In genomic region chr18:76274470-76275289, GRCh38 we compare ENCODE assay signal across 10 cellular contexts.
DNase-seq lines count a peak whose midpoint lies in the region; ATAC-seq and TF ChIP-seq lines count a peak whose summit lies in the region.
"Had no signal": no experiment of that assay in that cellular context is flagged by ENCODE, and none has a peak within 500 bp of the region (broad histone marks: within the 10 kb centered on the region; RNA-seq: fewer than 3 reads in every experiment).

No MANE protein-coding gene starts in this region.

- no peaks in the 10 kb centered on the region for H3K4me1 Mint-ChIP-seq in stimulated activated naive B cell treated with anti-CD40 and anti-IgM and Interleukin-4, amounts not matched to agents 10 μg/mL and 1 μg/mL and 100 μg/mL, for 72 hours
- no peaks in the 10 kb centered on the region for H3K4me1 Mint-ChIP-seq in naive thymus-derived CD4-positive, alpha-beta T cell
- H3K4me1 Mint-ChIP-seq: activated CD4-positive, alpha-beta T cell treated with anti-CD3 and anti-CD28 coated beads, Interleukin-2, amount 10 ng/mL, durations not matched to agents 7 days and 5 days had no signal

- peak; percentile 50 for ATAC-seq in stimulated activated naive B cell treated with anti-CD40 and anti-IgM and Interleukin-4, amounts not matched to agents 10 μg/mL and 1 μg/mL and 100 μg/mL, for 72 hours (replicated peaks)
- no peak for ATAC-seq in GM18870 (IDR thresholded peaks at IDR 0.05; ENCODE audit: unreplicated experiment)
- no peak for ATAC-seq in naive thymus-derived CD4-positive, alpha-beta T cell

- H3K36me3 ChIP-seq in naive thymus-derived CD4-positive, alpha-beta T cell (ENCODE audit: control insufficient read depth in 2 of 3, insufficient read depth in 3 of 3, low read length in 3 of 3), result no peaks in the 10 kb centered on the region

- H3K4me1 ChIP-seq in naive thymus-derived CD4-positive, alpha-beta T cell (ENCODE audit: control insufficient read depth in 2 of 2, insufficient read depth in 2 of 2, low read length in 2 of 2), result no peaks in the 10 kb centered on the region

- POLR2A ChIA-PET in naive thymus-derived CD4-positive, alpha-beta T cell (lab: Charles Lee), result no interaction called here

- H3K27ac Mint-ChIP-seq in stimulated activated naive B cell treated with anti-CD40 and anti-IgM and Interleukin-4, amounts not matched to agents 10 μg/mL and 1 μg/mL and 100 μg/mL, for 72 hours, result no peak overlapping the region
- H3K27ac Mint-ChIP-seq in naive thymus-derived CD4-positive, alpha-beta T cell, result no peak overlapping the region
- H3K27ac Mint-ChIP-seq: activated CD4-positive, alpha-beta T cell treated with anti-CD3 and anti-CD28 coated beads, Interleukin-2, amount 10 ng/mL, durations not matched to agents 7 days and 5 days; CD4-positive, CD25-positive, alpha-beta regulatory T cell had no signal

- H3K9me3 ChIP-seq in naive thymus-derived CD4-positive, alpha-beta T cell (ENCODE audit: control insufficient read depth in 2 of 3, low read length in 3 of 3), result no peaks in the 10 kb centered on the region

- peaks cover 0 to 1% of the 10 kb centered on the region in 2 donors for H3K9me3 Mint-ChIP-seq in stimulated activated naive B cell treated with anti-CD40 and anti-IgM and Interleukin-4, amounts not matched to agents 10 μg/mL and 1 μg/mL and 100 μg/mL, for 72 hours
- no peaks in the 10 kb centered on the region for H3K9me3 Mint-ChIP-seq in naive thymus-derived CD4-positive, alpha-beta T cell
- H3K9me3 Mint-ChIP-seq: activated CD4-positive, alpha-beta T cell treated with anti-CD3 and anti-CD28 coated beads, Interleukin-2, amount 10 ng/mL, durations not matched to agents 7 days and 5 days had no signal

- H3K36me3 Mint-ChIP-seq in stimulated activated naive B cell treated with anti-CD40 and anti-IgM and Interleukin-4, amounts not matched to agents 10 μg/mL and 1 μg/mL and 100 μg/mL, for 72 hours, result no peaks in the 10 kb centered on the region
- no peaks in the 10 kb centered on the region for H3K36me3 Mint-ChIP-seq in naive thymus-derived CD4-positive, alpha-beta T cell
- H3K36me3 Mint-ChIP-seq: CD4-positive, CD25-positive, alpha-beta regulatory T cell had no signal

- H3K4me3 Mint-ChIP-seq in stimulated activated naive B cell treated with anti-CD40 and anti-IgM and Interleukin-4, amounts not matched to agents 10 μg/mL and 1 μg/mL and 100 μg/mL, for 72 hours, result no peak overlapping the region
- H3K4me3 Mint-ChIP-seq in naive thymus-derived CD4-positive, alpha-beta T cell, result no peak overlapping the region
- H3K4me3 Mint-ChIP-seq: activated CD4-positive, alpha-beta T cell treated with anti-CD3 and anti-CD28 coated beads, Interleukin-2, amount 10 ng/mL, durations not matched to agents 7 days and 5 days; CD4-positive, CD25-positive, alpha-beta regulatory T cell had no signal

- intact Hi-C loops in naive thymus-derived CD4-positive, alpha-beta T cell (cut with micrococcal nuclease), result no loop called here

- CTCF ChIA-PET in naive thymus-derived CD4-positive, alpha-beta T cell (lab: Charles Lee), result no interaction called here

- peak; percentile 19 for TF ChIP-seq CTCF in epithelial cell of proximal tubule (conservative IDR thresholded peaks at IDR 0.05; ENCODE audit: low read depth, low read length)

- DNase-seq in SHP77 (lab: John Stamatoyannopoulos, UW) (peak; percentile 25 to 52), SHP77 treated with DMSO at 0.1 percent for 48 hours (lab: John Stamatoyannopoulos, UW) (no peak), NCI-H1930 (lab: John Stamatoyannopoulos, UW) (peak; percentile 31 to 42), epithelial cell of proximal tubule (ENCODE audit: low read depth) (no peak), SW 1271 (lab: John Stamatoyannopoulos, UW) (no peak)
- DNase-seq in stimulated activated naive B cell treated with anti-CD40 and anti-IgM and Interleukin-4, amounts not matched to agents 10 μg/mL and 1 μg/mL and 100 μg/mL, for 72 hours, result no peak
- DNase-seq in naive thymus-derived CD4-positive, alpha-beta T cell, result no peak
- DNase-seq: activated CD4-positive, alpha-beta T cell treated with anti-CD3 and anti-CD28 coated beads, Interleukin-2, amount 10 ng/mL, durations not matched to agents 7 days and 5 days; CD4-positive, CD25-positive, alpha-beta regulatory T cell had no signal

- no peaks in the 10 kb centered on the region for H3K27me3 ChIP-seq in naive thymus-derived CD4-positive, alpha-beta T cell (ENCODE audit: control insufficient read depth in 2 of 2, insufficient read depth in 2 of 2, low read length in 2 of 2)

- H3K27me3 Mint-ChIP-seq in stimulated activated naive B cell treated with anti-CD40 and anti-IgM and Interleukin-4, amounts not matched to agents 10 μg/mL and 1 μg/mL and 100 μg/mL, for 72 hours, result peaks cover 2 to 5% of the 10 kb centered on the region in 2 donors
- peaks cover 0 to 7% (median 0%) of the 10 kb centered on the region in 5 donors for H3K27me3 Mint-ChIP-seq in naive thymus-derived CD4-positive, alpha-beta T cell
- H3K27me3 Mint-ChIP-seq: CD4-positive, CD25-positive, alpha-beta regulatory T cell had no signal

- no peak overlapping the region for H3K27ac ChIP-seq in naive thymus-derived CD4-positive, alpha-beta T cell (ENCODE audit: low read depth, low read length)

- no peak overlapping the region for H3K4me3 ChIP-seq in epithelial cell of proximal tubule (ENCODE audit: low read depth, low read length)
- H3K4me3 ChIP-seq in naive thymus-derived CD4-positive, alpha-beta T cell (ENCODE audit: low read length), result no peak overlapping the region

Comparison
In these comparisons a context has a peak if more than half of its experiments do, and no peak if none do; other contexts are left out.
1. DNase-seq: peak in SHP77 (2 of 2) and NCI-H1930 (2 of 2); none in SHP77 treated with DMSO at 0.1 percent for 48 hours (single experiment), epithelial cell of proximal tubule (single experiment), stimulated activated naive B cell treated with anti-CD40 and anti-IgM and Interleukin-4, amounts not matched to agents 10 μg/mL and 1 μg/mL and 100 μg/mL, for 72 hours (single experiment), SW 1271 (0 of 2) and naive thymus-derived CD4-positive, alpha-beta T cell (0 of 9).
2. ATAC-seq: peak in stimulated activated naive B cell treated with anti-CD40 and anti-IgM and Interleukin-4, amounts not matched to agents 10 μg/mL and 1 μg/mL and 100 μg/mL, for 72 hours (2 of 2); none in GM18870 (single experiment) and naive thymus-derived CD4-positive, alpha-beta T cell (single experiment).